Comparison of ENCODE assay signal across 9 cellular contexts in genomic region chr18:55421612-55422381, GRCh38.
A peak's percentile ranks its signal among the peaks of the same experiment; 100 is the strongest.
DNase-seq lines count a peak whose midpoint lies in the region; FAIRE-seq and TF ChIP-seq lines count a peak whose summit lies in the region.
"Had no signal": no experiment of that assay in that cellular context is flagged by ENCODE, and none has a peak within 500 bp of the region (broad histone marks: within the 10 kb centered on the region; RNA-seq: fewer than 3 reads in every experiment).

No MANE protein-coding gene starts in this region.

- H3K56ac ChIP-seq in mesendoderm (ENCODE audit: low read length), result no peak overlapping the region

- no peak for TF ChIP-seq POLR2A in suprapubic skin (IDR thresholded peaks at IDR 0.05)

- no peak overlapping the region for H4K5ac ChIP-seq in mesendoderm (ENCODE audit: low read length)

- H2BK5ac ChIP-seq in mesendoderm (ENCODE audit: low read length), result no peak overlapping the region

- no peaks in the 10 kb centered on the region for H3K27me3 ChIP-seq in HUES48 (ENCODE audit: control insufficient read depth, insufficient read depth, low read length)
- no peaks in the 10 kb centered on the region for H3K27me3 ChIP-seq in suprapubic skin
- H3K27me3 ChIP-seq in mesendoderm (ENCODE audit: insufficient read depth, low read length, poor library complexity), result no peaks in the 10 kb centered on the region

- H3K18ac ChIP-seq in mesendoderm (ENCODE audit: low read length), result no peak overlapping the region

- no peak overlapping the region for H3K9ac ChIP-seq in HUES48 (ENCODE audit: low read depth, low read length)
- no peak overlapping the region for H3K9ac ChIP-seq in mesendoderm (ENCODE audit: low read length)

- H3K79me2 ChIP-seq in mesendoderm (ENCODE audit: control insufficient read depth, insufficient read depth, low read length), result peaks cover 19% of the 10 kb centered on the region

- no peak overlapping the region for H3K4ac ChIP-seq in mesendoderm (ENCODE audit: low read depth, low read length)

- H3K9me3 ChIP-seq in HUES48 (ENCODE audit: control insufficient read depth, insufficient read depth, low read length) (no peaks in the 10 kb centered on the region), suprapubic skin (no peaks in the 10 kb centered on the region)

- TF ChIP-seq EP300 in suprapubic skin (IDR thresholded peaks at IDR 0.05), result no peak

- in situ Hi-C loops in astrocyte of the cerebellum (cut with HindIII; ENCODE audit: low sequenced_read_pairs), result no loop called here

- H2AK5ac ChIP-seq in mesendoderm (ENCODE audit: low read length), result no peak overlapping the region

- DNase-seq in astrocyte of the cerebellum (ENCODE audit: low read depth) (no peak), suprapubic skin (ENCODE audit: low spot score in 2 of 2) (no peak), COLO668 (lab: John Stamatoyannopoulos, UW; ENCODE audit: unreplicated experiment) (no peak), mesendoderm (no peak)
- DNase-seq in stimulated activated CD4-positive, alpha-beta T cell treated with anti-CD3 and anti-CD28 coated beads, Interleukin-15, amount 100 ng/mL, for 24 hours, result no peak
- no peak for DNase-seq in activated CD4-positive, alpha-beta T cell treated with anti-CD3 and anti-CD28 coated beads for 1 hour
- DNase-seq: T-helper 2 cell had no signal

- peak; percentile 49 for FAIRE-seq in islet of Langerhans (lab: Jason Lieb, UNC)

- no peak overlapping the region for H4K8ac ChIP-seq in mesendoderm (ENCODE audit: low read depth, low read length)

- H3K4me3 ChIP-seq in HUES48 (ENCODE audit: low read depth, low read length) (no peak overlapping the region), astrocyte of the cerebellum (ENCODE audit: low read depth, low read length) (peak overlapping the region; percentile 38), suprapubic skin (peak overlapping the region; percentile 50), mesendoderm (ENCODE audit: low read length) (no peak overlapping the region)

- H2BK15ac ChIP-seq in mesendoderm (replicated peaks; ENCODE audit: low read depth), result no peak overlapping the region

- peaks cover 86% of the 10 kb centered on the region for H3K4me1 ChIP-seq in HUES48 (ENCODE audit: control insufficient read depth, insufficient read depth, low read length)
- H3K4me1 ChIP-seq in suprapubic skin, result peaks cover 43% of the 10 kb centered on the region
- peaks cover 15% of the 10 kb centered on the region for H3K4me1 ChIP-seq in mesendoderm (ENCODE audit: control insufficient read depth, low read depth, low read length)

- no peak overlapping the region for H3K4me2 ChIP-seq in mesendoderm (ENCODE audit: low read length)

- no peak overlapping the region for H2BK120ac ChIP-seq in mesendoderm (ENCODE audit: low read depth, low read length)

- TF ChIP-seq CTCF in astrocyte of the cerebellum (IDR thresholded peaks at IDR 0.05; ENCODE audit: low read depth, low read length, missing control alignments), result no peak
- no peak for TF ChIP-seq CTCF in suprapubic skin (IDR thresholded peaks at IDR 0.05)

- peaks cover 4% of the 10 kb centered on the region for H3K79me1 ChIP-seq in mesendoderm (ENCODE audit: low read length)

- H3K23ac ChIP-seq in mesendoderm (ENCODE audit: low read length), result no peak overlapping the region

- peak overlapping the region; percentile 23 for H3K27ac ChIP-seq in HUES48 (ENCODE audit: low read depth, low read length)
- H3K27ac ChIP-seq in suprapubic skin, result peak overlapping the region; percentile 85
- no peak overlapping the region for H3K27ac ChIP-seq in mesendoderm (ENCODE audit: low read depth, low read length)

- no peaks in the 10 kb centered on the region for H3K36me3 ChIP-seq in HUES48 (ENCODE audit: control insufficient read depth, insufficient read depth, low read length)
- H3K36me3 ChIP-seq in suprapubic skin, result no peaks in the 10 kb centered on the region
- H3K36me3 ChIP-seq in mesendoderm (ENCODE audit: control insufficient read depth, insufficient read depth, low read length), result no peaks in the 10 kb centered on the region

- 15% methylated on average over 8 of the region's 8 CpGs for WGBS in suprapubic skin
- no CpG with 5 or more reads among the region's 8 CpGs for WGBS in mesendoderm (ENCODE audit: extremely low coverage, insufficient coverage, low lambda C conversion rate)

Comparison
In these comparisons a context has a peak if more than half of its experiments do, and no peak if none do; other contexts are left out.
1. H3K4me3 ChIP-seq: peak in astrocyte of the cerebellum (single experiment) and suprapubic skin (single experiment); none in HUES48 (single experiment) and mesendoderm (single experiment).